In the genomic region with DNA sequence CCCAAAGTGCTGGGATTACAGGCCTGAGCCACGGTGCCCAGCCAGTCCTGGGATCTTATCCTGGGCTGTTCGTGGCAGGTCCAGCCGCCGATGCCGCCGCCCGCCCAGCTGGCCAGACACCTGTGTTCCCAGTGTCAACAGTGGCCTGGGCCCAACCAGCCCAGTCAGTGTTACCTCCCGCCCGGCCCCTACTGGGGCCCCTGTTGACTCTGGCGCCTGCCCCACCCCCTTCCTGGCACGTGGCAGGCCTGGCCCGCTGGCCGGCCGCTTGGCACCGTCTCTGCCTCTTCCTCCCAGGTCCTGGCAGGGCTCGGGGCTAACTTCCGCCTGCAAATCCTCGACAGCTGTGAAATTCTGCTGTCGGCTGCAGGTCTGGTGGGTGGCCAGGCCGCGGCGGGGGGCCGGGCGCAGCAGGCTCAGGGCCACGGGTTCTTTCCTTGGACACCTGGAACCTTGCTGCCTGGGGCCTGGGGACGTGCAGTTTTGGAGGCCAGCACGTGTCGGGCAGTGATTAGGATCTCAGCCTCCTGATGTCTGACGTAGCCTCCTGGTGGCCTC, we compare ENCODE assay signal across 1 cellular context.
A peak's percentile ranks its signal among the peaks of the same experiment; 100 is the strongest.
TF ChIP-seq lines count a peak whose summit lies in the region.

No MANE protein-coding gene starts in this region.

TF ChIP-seq in HepG2, 621 proteins besides CTCF, POLR2A, EP300 and RAD21 (continued from another document):
- peak; percentile 29; the same call in 1 of the 2 replicates for TF ChIP-seq SNAPC4 (CRISPR knock-in tag; IDR thresholded peaks at IDR 0.05)
- TF ChIP-seq, protein P1, sequence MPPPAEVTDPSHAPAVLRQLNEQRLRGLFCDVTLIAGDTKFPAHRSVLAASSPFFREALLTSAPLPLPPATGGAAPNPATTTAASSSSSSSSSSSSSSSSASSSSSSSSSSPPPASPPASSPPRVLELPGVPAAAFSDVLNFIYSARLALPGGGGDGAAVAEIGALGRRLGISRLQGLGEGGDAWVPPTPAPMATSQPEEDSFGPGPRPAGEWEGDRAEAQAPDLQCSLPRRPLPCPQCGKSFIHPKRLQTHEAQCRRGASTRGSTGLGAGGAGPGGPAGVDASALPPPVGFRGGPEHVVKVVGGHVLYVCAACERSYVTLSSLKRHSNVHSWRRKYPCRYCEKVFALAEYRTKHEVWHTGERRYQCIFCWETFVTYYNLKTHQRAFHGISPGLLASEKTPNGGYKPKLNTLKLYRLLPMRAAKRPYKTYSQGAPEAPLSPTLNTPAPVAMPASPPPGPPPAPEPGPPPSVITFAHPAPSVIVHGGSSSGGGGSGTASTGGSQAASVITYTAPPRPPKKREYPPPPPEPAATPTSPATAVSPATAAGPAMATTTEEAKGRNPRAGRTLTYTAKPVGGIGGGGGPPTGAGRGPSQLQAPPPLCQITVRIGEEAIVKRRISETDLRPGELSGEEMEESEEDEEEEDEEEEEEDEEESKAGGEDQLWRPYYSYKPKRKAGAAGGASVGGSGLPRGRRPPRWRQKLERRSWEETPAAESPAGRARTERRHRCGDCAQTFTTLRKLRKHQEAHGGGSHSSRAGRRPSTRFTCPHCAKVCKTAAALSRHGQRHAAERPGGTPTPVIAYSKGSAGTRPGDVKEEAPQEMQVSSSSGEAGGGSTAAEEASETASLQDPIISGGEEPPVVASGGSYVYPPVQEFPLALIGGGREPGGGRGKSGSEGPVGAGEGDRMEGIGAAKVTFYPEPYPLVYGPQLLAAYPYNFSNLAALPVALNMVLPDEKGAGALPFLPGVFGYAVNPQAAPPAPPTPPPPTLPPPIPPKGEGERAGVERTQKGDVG (CRISPR knock-in tag; IDR thresholded peaks at IDR 0.05; ENCODE audit: borderline replicate concordance), result peak; percentile 96
- TF ChIP-seq, protein P2, sequence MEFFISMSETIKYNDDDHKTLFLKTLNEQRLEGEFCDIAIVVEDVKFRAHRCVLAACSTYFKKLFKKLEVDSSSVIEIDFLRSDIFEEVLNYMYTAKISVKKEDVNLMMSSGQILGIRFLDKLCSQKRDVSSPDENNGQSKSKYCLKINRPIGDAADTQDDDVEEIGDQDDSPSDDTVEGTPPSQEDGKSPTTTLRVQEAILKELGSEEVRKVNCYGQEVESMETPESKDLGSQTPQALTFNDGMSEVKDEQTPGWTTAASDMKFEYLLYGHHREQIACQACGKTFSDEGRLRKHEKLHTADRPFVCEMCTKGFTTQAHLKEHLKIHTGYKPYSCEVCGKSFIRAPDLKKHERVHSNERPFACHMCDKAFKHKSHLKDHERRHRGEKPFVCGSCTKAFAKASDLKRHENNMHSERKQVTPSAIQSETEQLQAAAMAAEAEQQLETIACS (CRISPR knock-in tag; IDR thresholded peaks at IDR 0.05), result peak; percentile 40; the same call in 1 of the 2 replicates
- no peak for TF ChIP-seq SRSF4 (IDR thresholded peaks at IDR 0.05; ENCODE audit: low read depth, low read length, poor library complexity, severe bottlenecking)
- peak; percentile 90 for TF ChIP-seq TBX3 (IDR thresholded peaks at IDR 0.05; ENCODE audit: borderline replicate concordance)
- TF ChIP-seq, protein P3, sequence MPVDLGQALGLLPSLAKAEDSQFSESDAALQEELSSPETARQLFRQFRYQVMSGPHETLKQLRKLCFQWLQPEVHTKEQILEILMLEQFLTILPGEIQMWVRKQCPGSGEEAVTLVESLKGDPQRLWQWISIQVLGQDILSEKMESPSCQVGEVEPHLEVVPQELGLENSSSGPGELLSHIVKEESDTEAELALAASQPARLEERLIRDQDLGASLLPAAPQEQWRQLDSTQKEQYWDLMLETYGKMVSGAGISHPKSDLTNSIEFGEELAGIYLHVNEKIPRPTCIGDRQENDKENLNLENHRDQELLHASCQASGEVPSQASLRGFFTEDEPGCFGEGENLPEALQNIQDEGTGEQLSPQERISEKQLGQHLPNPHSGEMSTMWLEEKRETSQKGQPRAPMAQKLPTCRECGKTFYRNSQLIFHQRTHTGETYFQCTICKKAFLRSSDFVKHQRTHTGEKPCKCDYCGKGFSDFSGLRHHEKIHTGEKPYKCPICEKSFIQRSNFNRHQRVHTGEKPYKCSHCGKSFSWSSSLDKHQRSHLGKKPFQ (CRISPR knock-in tag; IDR thresholded peaks at IDR 0.05; ENCODE audit: insufficient replicate concordance), result peak; percentile 61
- peak; percentile 84; the same call in 1 of the 2 replicates for TF ChIP-seq MAF1 (CRISPR knock-in tag; IDR thresholded peaks at IDR 0.05; ENCODE audit: borderline replicate concordance)
- TF ChIP-seq ZNF569 (CRISPR knock-in tag; IDR thresholded peaks at IDR 0.05; ENCODE audit: borderline replicate concordance), result no peak
- TF ChIP-seq TEAD3 (CRISPR knock-in tag; optimal IDR thresholded peaks at IDR 0.05; ENCODE audit: borderline replicate concordance), result peak; percentile 84
- peak; percentile 48; the same call in 1 of the 2 replicates for TF ChIP-seq ZMYM4 (CRISPR knock-in tag; IDR thresholded peaks at IDR 0.05)
- no peak; the same call in 1 of the 2 replicates for TF ChIP-seq ZNF747 (CRISPR knock-in tag; IDR thresholded peaks at IDR 0.05; ENCODE audit: borderline replicate concordance)
- no peak for TF ChIP-seq MAFF (IDR thresholded peaks at IDR 0.05; ENCODE audit: low read depth, low read length)
- no peak for TF ChIP-seq CEBPB (IDR thresholded peaks at IDR 0.05; ENCODE audit: borderline replicate concordance, low read depth, low read length)
- TF ChIP-seq ZNF672 (CRISPR knock-in tag; IDR thresholded peaks at IDR 0.05), result no peak
